8 cellular contexts compared by ENCODE assay signal in genomic region chr3:83217595-83218118, GRCh38.
A peak's percentile ranks its signal among the peaks of the same experiment; 100 is the strongest.
DNase-seq lines count a peak whose midpoint lies in the region; ATAC-seq and TF ChIP-seq lines count a peak whose summit lies in the region.
"Not testable (repeated sequence)": the region's sequence is repeated elsewhere in the genome, so short reads cannot be mapped to it uniquely, and the experiment has no call there.

No MANE protein-coding gene starts in this region.

- H3K56ac ChIP-seq in H9 (ENCODE audit: insufficient read length, low read depth, low read length), result not testable (repeated sequence)

- H3K79me1 ChIP-seq in H9 (ENCODE audit: insufficient read depth, low read depth, low read length, poor library complexity, severe bottlenecking), result not testable (repeated sequence)

- H4K5ac ChIP-seq in H9 (ENCODE audit: insufficient read length, low read depth, low read length), result not testable (repeated sequence)

- not testable (repeated sequence) for H3K9me3 Mint-ChIP-seq in H9, endodermal cell

- H4K20me1 ChIP-seq in H9 (ENCODE audit: control insufficient read depth, insufficient read depth, insufficient read length), result not testable (repeated sequence)

- H3K79me2 ChIP-seq in H9 (ENCODE audit: insufficient read depth, low read length), result not testable (repeated sequence)

- H3K27me3 Mint-ChIP-seq in H9 (ENCODE audit: low read depth); T-helper 17 cell; endodermal cell (ENCODE audit: insufficient read depth): not testable (repeated sequence)

- not testable (repeated sequence) for H2BK5ac ChIP-seq in H9 (ENCODE audit: insufficient read length, low read length)

- H3K9ac ChIP-seq in H9 (ENCODE audit: extremely low read depth, insufficient read length, low read length); endodermal cell (ENCODE audit: extremely low read depth, low read length, poor library complexity, severe bottlenecking): not testable (repeated sequence)

- not testable (repeated sequence) for H3K4me3 ChIP-seq in BE2C (ENCODE audit: low read depth, low read length); endodermal cell (ENCODE audit: low read length); right cardiac atrium (ENCODE audit: low read length); upper lobe of right lung

- DNase-seq in BE2C (peak; percentile 3), H9 (peak; percentile 22), activated gamma-delta T cell (lab: John Stamatoyannopoulos, UW) (peak; percentile 7), right cardiac atrium (peak in 2 of 3 donors; percentile 30 to 47), posterior vena cava (ENCODE audit: low spot score) (peak; percentile 72), upper lobe of right lung (peak; percentile 55)
- not testable (repeated sequence) for DNase-seq in T-helper 17 cell, endodermal cell

- not testable (repeated sequence) for H2AK5ac ChIP-seq in H9 (ENCODE audit: insufficient read length, low read length)

- H2BK120ac ChIP-seq in H9 (ENCODE audit: low read depth, low read length, poor library complexity, severe bottlenecking), result not testable (repeated sequence)

- not testable (repeated sequence) for ATAC-seq in T-helper 17 cell, right cardiac atrium, upper lobe of right lung

- H2BK15ac ChIP-seq in H9 (ENCODE audit: low read depth, low read length), result not testable (repeated sequence)

- H3K9me3 ChIP-seq in BE2C; H9 (ENCODE audit: control insufficient read depth, low read depth, low read length); T-helper 17 cell (ENCODE audit: control insufficient read depth, low read length, poor library complexity, severe bottlenecking); endodermal cell (ENCODE audit: control insufficient read depth, low read length); right cardiac atrium (ENCODE audit: control insufficient read depth, low read length); upper lobe of right lung: not testable (repeated sequence)

- H3K27ac ChIP-seq in H9 (ENCODE audit: insufficient read length, low read depth, low read length); endodermal cell (ENCODE audit: low read depth, low read length); right cardiac atrium (ENCODE audit: low read length); upper lobe of right lung: not testable (repeated sequence)

- H3K36me3 ChIP-seq in BE2C; endodermal cell (ENCODE audit: control insufficient read depth, insufficient read depth, low read length); upper lobe of right lung: not testable (repeated sequence)

- H3K18ac ChIP-seq in H9 (ENCODE audit: insufficient read length, low read depth, low read length), result not testable (repeated sequence)

- not testable (repeated sequence) for H3K23ac ChIP-seq in H9 (ENCODE audit: insufficient read length, low read depth, low read length)

- H3K23me2 ChIP-seq in H9 (ENCODE audit: insufficient read length, low read depth, low read length, poor library complexity, severe bottlenecking), result not testable (repeated sequence)

- H3K4me3 Mint-ChIP-seq in H9, result not testable (repeated sequence)
- H3K4me3 Mint-ChIP-seq in T-helper 17 cell, result peak overlapping the region; percentile 25
- peak overlapping the region; percentile 44 for H3K4me3 Mint-ChIP-seq in endodermal cell

- TF ChIP-seq CTCF in BE2C (IDR thresholded peaks at IDR 0.05; ENCODE audit: low read depth, low read length); H9 (conservative IDR thresholded peaks at IDR 0.05); endodermal cell (conservative IDR thresholded peaks at IDR 0.05); upper lobe of right lung (IDR thresholded peaks at IDR 0.05): not testable (repeated sequence)

- H3K36me3 Mint-ChIP-seq in H9 (ENCODE audit: insufficient read depth in 1 of 3, low read depth in 3 of 3); T-helper 17 cell (ENCODE audit: low read depth); endodermal cell (ENCODE audit: low read depth): not testable (repeated sequence)

- not testable (repeated sequence) for H3K4ac ChIP-seq in H9 (ENCODE audit: low read depth, low read length)

- intact Hi-C loops in right cardiac atrium (cut with DNase I); posterior vena cava (cut with DNase I); upper lobe of right lung (cut with DNase I): not testable (repeated sequence)

- not testable (repeated sequence) for H2AFZ ChIP-seq in H9 (ENCODE audit: low read length)

- WGBS in H9 (ENCODE audit: extremely low coverage, insufficient read length, low lambda C conversion rate), result no CpG with 5 or more reads among the region's 41 CpGs
- WGBS in endodermal cell (ENCODE audit: insufficient coverage in 1 of 2, insufficient read length in 1 of 2), 2 experiments, result 90 to 95% methylated on average over 18 to 41 of the region's 41 CpGs
- WGBS in right cardiac atrium, result 94% methylated on average over 41 of the region's 41 CpGs

- not testable (repeated sequence) for H3K4me2 ChIP-seq in H9 (ENCODE audit: insufficient read depth, insufficient read length, low read length)

- not testable (repeated sequence) for H3K27ac Mint-ChIP-seq in H9, T-helper 17 cell, endodermal cell

- H3K4me1 Mint-ChIP-seq in H9, T-helper 17 cell, endodermal cell: not testable (repeated sequence)

- not testable (repeated sequence) for H3K14ac ChIP-seq in H9 (ENCODE audit: insufficient read depth, low read length)

- H4K91ac ChIP-seq in H9 (ENCODE audit: insufficient read length, low read depth, low read length), result not testable (repeated sequence)

- not testable (repeated sequence) for H4K8ac ChIP-seq in H9 (replicated peaks; ENCODE audit: insufficient read length, low read depth, low read length)

- H3K4me1 ChIP-seq in BE2C; H9 (ENCODE audit: insufficient read depth, low read length); endodermal cell (ENCODE audit: control insufficient read depth, insufficient read depth, low read length); right cardiac atrium (ENCODE audit: control insufficient read depth, insufficient read depth, low read length); upper lobe of right lung: not testable (repeated sequence)

- not testable (repeated sequence) for H2BK12ac ChIP-seq in H9 (ENCODE audit: insufficient read length, low read depth, low read length)

- not testable (repeated sequence) for H3T11ph ChIP-seq in H9 (ENCODE audit: low read length)

- H3K27me3 ChIP-seq in BE2C; H9 (ENCODE audit: insufficient read depth, low read length); endodermal cell (ENCODE audit: control insufficient read depth, insufficient read depth, low read length, poor library complexity, severe bottlenecking); right cardiac atrium (ENCODE audit: control insufficient read depth, insufficient read depth); upper lobe of right lung: not testable (repeated sequence)

- H2BK20ac ChIP-seq in H9 (ENCODE audit: low read depth, low read length, poor library complexity, severe bottlenecking), result not testable (repeated sequence)
